In genomic region chr11:2136952-2137201, GRCh38 we compare ENCODE assay signal across 16 cellular contexts. TPM values are rescaled to one million over a fixed set of nuclear protein-coding genes. Genes with fewer than 3 reads are reported as not detected.
DNase-seq lines count a peak whose midpoint lies in the region; ATAC-seq and TF ChIP-seq lines count a peak whose summit lies in the region.
"Had no signal": no experiment of that assay in that cellular context is flagged by ENCODE, and none has a peak within 500 bp of the region (broad histone marks: within the 10 kb centered on the region; RNA-seq: fewer than 3 reads in every experiment).

No MANE protein-coding gene starts in this region.

- no peak overlapping the region for H2AFZ ChIP-seq in osteoblast (ENCODE audit: low read length)

- H4K20me1 ChIP-seq in osteoblast (ENCODE audit: insufficient read depth, low read length) = no peaks in the 10 kb centered on the region

- TF ChIP-seq POLR2A in gastroesophageal sphincter (IDR thresholded peaks at IDR 0.05) = no peak

- DNase-seq in BJ (ENCODE audit: low read depth) (no peak), SJCRH30 (no peak), fibroblast of villous mesenchyme (ENCODE audit: low read depth) (no peak), osteoblast (ENCODE audit: insufficient read length, low spot score, missing footprints) (no peak), dedifferentiated amniotic fluid mesenchymal stem cell (ENCODE audit: extremely low spot score) (no peak), lower lobe of right lung (no peak)
- DNase-seq: activated T-cell treated with anti-CD3 and anti-CD28 coated beads, Interleukin-2, amount 50 U/mL, for 48 hours; DND-41; Karpas-422; NCI-H524 treated with DMSO at 0.1 percent for 48 hours; T-helper 1 cell had no signal

- H3K27me3 ChIP-seq in BJ (ENCODE audit: control insufficient read depth, insufficient read depth, low read length) (peaks cover 14% of the 10 kb centered on the region), SJCRH30 (no peaks in the 10 kb centered on the region), osteoblast (ENCODE audit: insufficient read depth, low read length) (peaks cover 55% of the 10 kb centered on the region), gastroesophageal sphincter (peaks cover 99% of the 10 kb centered on the region), lower lobe of right lung (ENCODE audit: low read depth) (peaks cover 81% of the 10 kb centered on the region)

- H3K79me2 ChIP-seq in osteoblast (ENCODE audit: insufficient read depth, low read length) = no peaks in the 10 kb centered on the region

- TF ChIP-seq CTCF in BJ (IDR thresholded peaks at IDR 0.05; ENCODE audit: insufficient read depth, low read depth, low read length) = no peak
- no peak for TF ChIP-seq CTCF in fibroblast of villous mesenchyme (IDR thresholded peaks at IDR 0.05; ENCODE audit: insufficient read depth, low read depth, low read length)
- TF ChIP-seq CTCF in osteoblast (IDR thresholded peaks at IDR 0.05; ENCODE audit: extremely low read depth, low read depth, low read length) = no peak
- TF ChIP-seq CTCF in gastroesophageal sphincter (IDR thresholded peaks at IDR 0.05) = no peak
- TF ChIP-seq CTCF in lower lobe of right lung (IDR thresholded peaks at IDR 0.05) = no peak

- no peaks in the 10 kb centered on the region for H3K9me3 ChIP-seq in SJCRH30 (replicated peaks)
- H3K9me3 ChIP-seq in osteoblast (ENCODE audit: low read depth, low read length) = no peaks in the 10 kb centered on the region
- no peaks in the 10 kb centered on the region for H3K9me3 ChIP-seq in gastroesophageal sphincter
- no peaks in the 10 kb centered on the region for H3K9me3 ChIP-seq in lower lobe of right lung
- H3K9me3 ChIP-seq: pancreas, upper lobe of left lung had no signal

- H3K27ac ChIP-seq in SJCRH30 = peak overlapping the region; percentile 0; the same call in 1 of the 2 replicates
- no peak overlapping the region for H3K27ac ChIP-seq in osteoblast (ENCODE audit: low read depth, low read length)
- H3K27ac ChIP-seq in gastroesophageal sphincter = no peak overlapping the region
- H3K27ac ChIP-seq in lower lobe of right lung = no peak overlapping the region
- H3K27ac ChIP-seq: pancreas, upper lobe of left lung had no signal

- H3K4me1 ChIP-seq in SJCRH30 (peaks cover 10% of the 10 kb centered on the region; the same call in 1 of the 2 replicates), osteoblast (ENCODE audit: insufficient read depth, low read length) (no peaks in the 10 kb centered on the region), gastroesophageal sphincter (peaks cover 0 to 42% (median 14%) of the 10 kb centered on the region in 3 donors), lower lobe of right lung (peaks cover 16% of the 10 kb centered on the region)

- no peak for TF ChIP-seq EP300 in gastroesophageal sphincter (IDR thresholded peaks at IDR 0.05)

- CTCF ChIA-PET in BJ (lab: Yijun Ruan, JAX) = interaction anchor here (1.0 to 5.7 kb wide), 7 partner anchors 8 to 101 kb away, joined by 3 to 28 read pairs (median 4); no protein-coding TSS in a partner anchor

- H3K36me3 ChIP-seq in BJ (ENCODE audit: control insufficient read depth, insufficient read depth, low read length) (peaks cover 7% of the 10 kb centered on the region), SJCRH30 (peaks cover 58% of the 10 kb centered on the region), osteoblast (ENCODE audit: insufficient read depth, low read length) (no peaks in the 10 kb centered on the region), gastroesophageal sphincter (no peaks in the 10 kb centered on the region), lower lobe of right lung (no peaks in the 10 kb centered on the region)
- H3K36me3 ChIP-seq: pancreas, upper lobe of left lung had no signal

- no peak overlapping the region for H3K4me2 ChIP-seq in osteoblast (ENCODE audit: insufficient read depth, low read length)

- WGBS in gastroesophageal sphincter (ENCODE audit: low coverage in 1 of 2), 2 donors = 19 to 40% methylated on average over 1 to 7 of the region's 8 CpGs

- H3K4me3 ChIP-seq in BJ (ENCODE audit: low read depth, low read length) (peak overlapping the region; percentile 58), SJCRH30 (peak overlapping the region; percentile 85), fibroblast of villous mesenchyme (ENCODE audit: low read depth, low read length) (peak overlapping the region; percentile 67), osteoblast (ENCODE audit: insufficient read depth, low read length) (peak overlapping the region; percentile 33), gastroesophageal sphincter (peak overlapping the region in 1 of 2 donors; percentile 43), lower lobe of right lung (no peak overlapping the region)

- POLR2A ChIA-PET in BJ (lab: Charles Lee) = interaction anchor here (0.6 to 1.3 kb wide), 4 partner anchors 13 to 41 kb away, joined by 3 to 11 read pairs (median 4); no protein-coding TSS in a partner anchor

- ATAC-seq in gastroesophageal sphincter = no peak
- ATAC-seq in GM21619 (IDR thresholded peaks at IDR 0.05; ENCODE audit: unreplicated experiment) = no peak
- no peak for ATAC-seq in lower lobe of right lung
- ATAC-seq: left colon had no signal

- intact Hi-C loops in lower lobe of right lung (cut with DNase I) = no loop called here

RNA-seq across cellular contexts. Expression of gene IGF2, which starts 2.3 kb away (rescaled TPM):
- polyA plus RNA-seq in BJ (2011; rRNA removed) = 20.3 and 20.4 TPM in 2 replicates
- 32.1 and 98.2 TPM in 2 replicates for polyA minus RNA-seq in BJ (2011; rRNA and poly(A)+ RNA removed)
- total RNA-seq in SJCRH30 (2014; rRNA removed; shearing (Covaris generic)) = 513 and 574 TPM in 2 replicates
- total RNA-seq in fibroblast of villous mesenchyme (26.8 and 44.8 TPM in 2 replicates), osteoblast (53.9 and 68.8 TPM in 2 replicates), gastroesophageal sphincter (10 to 100 TPM in 3 of 4 donors, 1 to 10 TPM in 1; 8.7 to 49.5 (median 28.7) TPM), lower lobe of right lung (33.9 TPM)

RNA-seq across cellular contexts. Expression of gene INS, which starts 24.1 kb away (rescaled TPM):
- not detected in 2 replicates for polyA plus RNA-seq in BJ (2011; rRNA removed)
- polyA minus RNA-seq in BJ (2011; rRNA and poly(A)+ RNA removed) = not detected in 2 replicates
- total RNA-seq in SJCRH30 (2014; rRNA removed; shearing (Covaris generic)) = not detected in 2 replicates
- not detected in 2 replicates for total RNA-seq in fibroblast of villous mesenchyme
- not detected in 2 replicates for total RNA-seq in osteoblast
- not detected for total RNA-seq in gastroesophageal sphincter
- not detected for total RNA-seq in lower lobe of right lung

RNA-seq across cellular contexts. Expression of gene TH, which starts 34.7 kb away (rescaled TPM):
- not detected in 2 replicates for polyA plus RNA-seq in BJ (2011; rRNA removed)
- polyA minus RNA-seq in BJ (2011; rRNA and poly(A)+ RNA removed) = not detected in 2 replicates
- not detected in 2 replicates for total RNA-seq in SJCRH30 (2014; rRNA removed; shearing (Covaris generic))
- total RNA-seq in fibroblast of villous mesenchyme (not detected in 2 replicates), osteoblast (under 0.01 TPM in 1 of 2 replicates, not detected in the other), gastroesophageal sphincter (under 1 TPM in 2 of 4 donors, not detected in 2; 0.27 TPM), lower lobe of right lung (not detected)
- total RNA-seq: left colon, upper lobe of left lung had no signal
